16 cellular contexts compared by ENCODE assay signal in genomic region chr20:54772931-54773642, GRCh38.
DNase-seq lines count a peak whose midpoint lies in the region; ATAC-seq and TF ChIP-seq lines count a peak whose summit lies in the region.
"Had no signal": no experiment of that assay in that cellular context is flagged by ENCODE, and none has a peak within 500 bp of the region (broad histone marks: within the 10 kb centered on the region; RNA-seq: fewer than 3 reads in every experiment).

No MANE protein-coding gene starts in this region.

- H3K9me3 ChIP-seq in lower lobe of right lung: no peaks in the 10 kb centered on the region
- H3K9me3 ChIP-seq: A549, BE2C, HAP-1 had no signal

- peak overlapping the region; percentile 32 for H3K27ac Mint-ChIP-seq in type B pancreatic cell
- H3K27ac Mint-ChIP-seq in activated CD4-positive, alpha-beta memory T cell treated with anti-CD3 and anti-CD28 coated beads, Interleukin-2, amount 10 ng/mL, durations not matched to agents 7 days and 5 days: no peak overlapping the region
- H3K27ac Mint-ChIP-seq: CD4-positive, alpha-beta memory T cell had no signal

- CTCF ChIA-PET in RWPE1 (lab: Yijun Ruan, JAX): no interaction called here
- CTCF ChIA-PET in activated CD4-positive, alpha-beta memory T cell treated with anti-CD3 and anti-CD28 coated beads, Interleukin-2, amount 10 ng/mL, durations not matched to agents 7 days and 5 days (lab: Charles Lee): no interaction called here

- no peaks in the 10 kb centered on the region for H3K36me3 ChIP-seq in lower lobe of right lung
- H3K36me3 ChIP-seq: BE2C, HAP-1 had no signal

- H3K4me3 ChIP-seq in epithelial cell of esophagus (ENCODE audit: low read length): no peak overlapping the region
- H3K4me3 ChIP-seq in lower lobe of right lung: no peak overlapping the region
- H3K4me3 ChIP-seq: A549, HAP-1 had no signal

- H3K36me3 Mint-ChIP-seq in type B pancreatic cell: no peaks in the 10 kb centered on the region
- H3K36me3 Mint-ChIP-seq in activated CD4-positive, alpha-beta memory T cell treated with anti-CD3 and anti-CD28 coated beads, Interleukin-2, amount 10 ng/mL, durations not matched to agents 7 days and 5 days (ENCODE audit: low read depth): no peaks in the 10 kb centered on the region
- H3K36me3 Mint-ChIP-seq: CD4-positive, alpha-beta memory T cell had no signal

- H3K27me3 Mint-ChIP-seq in type B pancreatic cell: peaks cover under 1% of the 10 kb centered on the region
- H3K27me3 Mint-ChIP-seq in activated CD4-positive, alpha-beta memory T cell treated with anti-CD3 and anti-CD28 coated beads, Interleukin-2, amount 10 ng/mL, durations not matched to agents 7 days and 5 days: no peaks in the 10 kb centered on the region

- DNase-seq in RWPE1 (ENCODE audit: low spot score): no peak
- peak; percentile 11 for DNase-seq in epithelial cell of esophagus (ENCODE audit: low read depth)
- DNase-seq in lower lobe of right lung: no peak
- DNase-seq in type B pancreatic cell (ENCODE audit: extremely low spot score, unreplicated experiment): no peak
- DNase-seq in activated CD4-positive, alpha-beta memory T cell treated with anti-CD3 and anti-CD28 coated beads, Interleukin-2, amount 10 ng/mL, durations not matched to agents 7 days and 5 days: no peak
- no peak for DNase-seq in NCI-H510A treated with DMSO at 0.1 percent for 48 hours (lab: John Stamatoyannopoulos, UW)
- no peak for DNase-seq in GM10266 (ENCODE audit: extremely low spot score)
- DNase-seq: BE2C; CD4-positive, alpha-beta memory T cell; DND-41; GDM1; IMR-90 had no signal

- TF ChIP-seq CTCF in RWPE1 (conservative IDR thresholded peaks at IDR 0.05; ENCODE audit: low read depth): no peak
- TF ChIP-seq CTCF in epithelial cell of esophagus (IDR thresholded peaks at IDR 0.05; ENCODE audit: insufficient read depth, low read depth, low read length, missing control alignments): no peak
- TF ChIP-seq CTCF in lower lobe of right lung (IDR thresholded peaks at IDR 0.05): no peak
- TF ChIP-seq CTCF in type B pancreatic cell (conservative IDR thresholded peaks at IDR 0.05): no peak
- TF ChIP-seq CTCF in GM10266 (IDR thresholded peaks at IDR 0.05; ENCODE audit: control insufficient read depth, insufficient read depth, low read depth, missing control alignments): no peak

- POLR2A ChIA-PET in RWPE1 (lab: Yijun Ruan, JAX; ENCODE audit: low non-redundant PET): no interaction called here
- POLR2A ChIA-PET in activated CD4-positive, alpha-beta memory T cell treated with anti-CD3 and anti-CD28 coated beads, Interleukin-2, amount 10 ng/mL, durations not matched to agents 7 days and 5 days (lab: Charles Lee): no interaction called here

- ATAC-seq in lower lobe of right lung: peak; percentile 49 to 68
- ATAC-seq in HG03108 (IDR thresholded peaks at IDR 0.05; ENCODE audit: unreplicated experiment): no peak
- ATAC-seq: A549 had no signal

- no peaks in the 10 kb centered on the region for H3K4me1 Mint-ChIP-seq in type B pancreatic cell (ENCODE audit: unreplicated experiment)
- no peaks in the 10 kb centered on the region for H3K4me1 Mint-ChIP-seq in activated CD4-positive, alpha-beta memory T cell treated with anti-CD3 and anti-CD28 coated beads, Interleukin-2, amount 10 ng/mL, durations not matched to agents 7 days and 5 days
- H3K4me1 Mint-ChIP-seq: CD4-positive, alpha-beta memory T cell had no signal

- intact Hi-C loops in lower lobe of right lung (cut with DNase I): no loop called here

- H3K4me1 ChIP-seq in lower lobe of right lung: no peaks in the 10 kb centered on the region
- H3K4me1 ChIP-seq: A549, BE2C, HAP-1 had no signal

- H3K27me3 ChIP-seq in lower lobe of right lung (ENCODE audit: low read depth): no peaks in the 10 kb centered on the region
- H3K27me3 ChIP-seq: BE2C had no signal

- peak overlapping the region; percentile 89 for H3K27ac ChIP-seq in RWPE1
- H3K27ac ChIP-seq in lower lobe of right lung: no peak overlapping the region
- H3K27ac ChIP-seq: A549, C4-2B had no signal

- H3K4me3 Mint-ChIP-seq in type B pancreatic cell: no peak overlapping the region
- H3K4me3 Mint-ChIP-seq in activated CD4-positive, alpha-beta memory T cell treated with anti-CD3 and anti-CD28 coated beads, Interleukin-2, amount 10 ng/mL, durations not matched to agents 7 days and 5 days: no peak overlapping the region
- H3K4me3 Mint-ChIP-seq: CD4-positive, alpha-beta memory T cell had no signal

- H3K9me3 Mint-ChIP-seq in type B pancreatic cell: no peaks in the 10 kb centered on the region
- H3K9me3 Mint-ChIP-seq in activated CD4-positive, alpha-beta memory T cell treated with anti-CD3 and anti-CD28 coated beads, Interleukin-2, amount 10 ng/mL, durations not matched to agents 7 days and 5 days: peaks cover 2% of the 10 kb centered on the region
